ENCODE assay signal across 1 cellular context in genomic region chr1:46718727-46719622, GRCh38.
A peak's percentile ranks its signal among the peaks of the same experiment; 100 is the strongest.
TF ChIP-seq lines count a peak whose summit lies in the region.

Gene EFCAB14, minus strand, starts transcription at chr1:46719114. Its CDS starts 1,027 bp downstream, at chr1:46718087.

TF ChIP-seq in HEK293, 187 proteins besides CTCF, POLR2A, EP300 and RAD21 (continued from another document):
- peak; percentile 98 for TF ChIP-seq PATZ1 (tag by site-specific recombination; IDR thresholded peaks at IDR 0.05)
- no peak for TF ChIP-seq ZNF645 (tag by site-specific recombination; IDR thresholded peaks at IDR 0.05)
- peak; percentile 89 for TF ChIP-seq KLF10 (tag by site-specific recombination; IDR thresholded peaks at IDR 0.05)
- TF ChIP-seq ZNF843 (tag by site-specific recombination; IDR thresholded peaks at IDR 0.05), result peak; percentile 52; the same call in 1 of the 2 replicates
- no peak for TF ChIP-seq ZFP3 (tag by site-specific recombination; IDR thresholded peaks at IDR 0.05; ENCODE audit: low read depth)
- no peak for TF ChIP-seq MEIS1 (CRISPR knock-in tag; IDR thresholded peaks at IDR 0.05; ENCODE audit: borderline replicate concordance)
- no peak for TF ChIP-seq ZNF544 (tag by site-specific recombination; IDR thresholded peaks at IDR 0.05)
- 0 out of 2 replicates have a peak, but pooled peaks have one; percentile 9 for TF ChIP-seq SCRT2 (tag by site-specific recombination; IDR thresholded peaks at IDR 0.05)
- TF ChIP-seq ZBTB26 (tag by site-specific recombination; optimal IDR thresholded peaks at IDR 0.05), result peak; percentile 73
- no peak for TF ChIP-seq ZBTB1 (tag by site-specific recombination; IDR thresholded peaks at IDR 0.05)
- TF ChIP-seq AEBP2 (tag by site-specific recombination; IDR thresholded peaks at IDR 0.05; ENCODE audit: borderline replicate concordance), result no peak
- no peak for TF ChIP-seq ZNF133 (tag by site-specific recombination; IDR thresholded peaks at IDR 0.05)
- no peak for TF ChIP-seq ZNF248 (tag by site-specific recombination; IDR thresholded peaks at IDR 0.05)
- no peak for TF ChIP-seq ZNF2 (tag by site-specific recombination; IDR thresholded peaks at IDR 0.05)
- TF ChIP-seq ZBTB20 (tag by site-specific recombination; IDR thresholded peaks at IDR 0.05), result peak; percentile 36; the same call in 1 of the 2 replicates
- no peak for TF ChIP-seq ZNF658 (tag by site-specific recombination; IDR thresholded peaks at IDR 0.05)
- no peak for TF ChIP-seq ZNF366 (tag by site-specific recombination; conservative IDR thresholded peaks at IDR 0.05)
- TF ChIP-seq ZBTB8A (tag by site-specific recombination; IDR thresholded peaks at IDR 0.05), result peak; percentile 95
- no peak for TF ChIP-seq ZNF112 (tag by site-specific recombination; IDR thresholded peaks at IDR 0.05)
- no peak for TF ChIP-seq ZNF292 (tag by site-specific recombination; IDR thresholded peaks at IDR 0.05; ENCODE audit: borderline replicate concordance, low read depth)
- no peak for TF ChIP-seq ZSCAN5A (tag by site-specific recombination; IDR thresholded peaks at IDR 0.05)
- TF ChIP-seq ZNF639 (tag by site-specific recombination; IDR thresholded peaks at IDR 0.05), result no peak
- no peak; the same call in 1 of the 2 replicates for TF ChIP-seq EGR2 (tag by site-specific recombination; IDR thresholded peaks at IDR 0.05; ENCODE audit: low read depth)
- no peak for TF ChIP-seq ZNF514 (tag by site-specific recombination; IDR thresholded peaks at IDR 0.05)
- no peak for TF ChIP-seq ZNF549 (tag by site-specific recombination; IDR thresholded peaks at IDR 0.05)
- TF ChIP-seq ZNF311 (tag by site-specific recombination; IDR thresholded peaks at IDR 0.05; ENCODE audit: borderline replicate concordance), result no peak
- TF ChIP-seq ZSCAN16 (tag by site-specific recombination; IDR thresholded peaks at IDR 0.05), result no peak
- no peak for TF ChIP-seq ZNF513 (tag by site-specific recombination; IDR thresholded peaks at IDR 0.05)
- TF ChIP-seq ZNF426 (tag by site-specific recombination; IDR thresholded peaks at IDR 0.05), result no peak
- TF ChIP-seq PRDM1 (tag by site-specific recombination; IDR thresholded peaks at IDR 0.05), result peak; percentile 85
- TF ChIP-seq ZNF221 (tag by site-specific recombination; IDR thresholded peaks at IDR 0.05; ENCODE audit: borderline replicate concordance), result no peak
- no peak for TF ChIP-seq ZNF521 (tag by site-specific recombination; IDR thresholded peaks at IDR 0.05)
- TF ChIP-seq PRDM4 (tag by site-specific recombination; IDR thresholded peaks at IDR 0.05), result no peak
- TF ChIP-seq ZNF121 (tag by site-specific recombination; IDR thresholded peaks at IDR 0.05), result no peak
- TF ChIP-seq KLF1 (tag by site-specific recombination; IDR thresholded peaks at IDR 0.05), result peak; percentile 97
- peak; percentile 32 for TF ChIP-seq YY1 (tag by site-specific recombination; IDR thresholded peaks at IDR 0.05)
- TF ChIP-seq ZNF175 (tag by site-specific recombination; IDR thresholded peaks at IDR 0.05), result no peak
- TF ChIP-seq GLIS1 (tag by site-specific recombination; IDR thresholded peaks at IDR 0.05), result peak; percentile 72
- TF ChIP-seq ZNF768 (tag by site-specific recombination; IDR thresholded peaks at IDR 0.05), result no peak
- TF ChIP-seq ZNF184 (tag by site-specific recombination; IDR thresholded peaks at IDR 0.05), result no peak
- TF ChIP-seq ZFP37 (tag by site-specific recombination; IDR thresholded peaks at IDR 0.05), result no peak
- no peak for TF ChIP-seq ZNF621 (tag by site-specific recombination; IDR thresholded peaks at IDR 0.05)
- no peak for TF ChIP-seq ZNF585B (tag by site-specific recombination; IDR thresholded peaks at IDR 0.05)
- TF ChIP-seq ZNF404 (tag by site-specific recombination; IDR thresholded peaks at IDR 0.05), result no peak
- peak; percentile 96 for TF ChIP-seq KLF9 (tag by site-specific recombination; IDR thresholded peaks at IDR 0.05; ENCODE audit: low read depth)
- TF ChIP-seq ZNF223 (tag by site-specific recombination; IDR thresholded peaks at IDR 0.05), result no peak
- TF ChIP-seq SP7 (tag by site-specific recombination; IDR thresholded peaks at IDR 0.05), result peak; percentile 71; the same call in 1 of the 2 replicates
- TF ChIP-seq ZNF701 (tag by site-specific recombination; IDR thresholded peaks at IDR 0.05), result no peak
- peak; percentile 89 for TF ChIP-seq ZBTB11 (tag by site-specific recombination; conservative IDR thresholded peaks at IDR 0.05; ENCODE audit: low read depth)
- no peak for TF ChIP-seq ZNF214 (tag by site-specific recombination; IDR thresholded peaks at IDR 0.05; ENCODE audit: borderline replicate concordance)
- peak; percentile 56 for TF ChIP-seq ZBTB7A (tag by site-specific recombination; IDR thresholded peaks at IDR 0.05; ENCODE audit: low read depth)
- no peak for TF ChIP-seq ZNF354C (tag by site-specific recombination; IDR thresholded peaks at IDR 0.05; ENCODE audit: borderline replicate concordance, low read depth)
- TF ChIP-seq ZNF433 (tag by site-specific recombination; IDR thresholded peaks at IDR 0.05; ENCODE audit: low read depth), result no peak
- no peak for TF ChIP-seq ZNF302 (tag by site-specific recombination; IDR thresholded peaks at IDR 0.05; ENCODE audit: low read depth)
- no peak for TF ChIP-seq HOXA7 (CRISPR knock-in tag; IDR thresholded peaks at IDR 0.05; ENCODE audit: borderline replicate concordance)
